ENCODE assay signal across 15 cellular contexts in the genomic region with DNA sequence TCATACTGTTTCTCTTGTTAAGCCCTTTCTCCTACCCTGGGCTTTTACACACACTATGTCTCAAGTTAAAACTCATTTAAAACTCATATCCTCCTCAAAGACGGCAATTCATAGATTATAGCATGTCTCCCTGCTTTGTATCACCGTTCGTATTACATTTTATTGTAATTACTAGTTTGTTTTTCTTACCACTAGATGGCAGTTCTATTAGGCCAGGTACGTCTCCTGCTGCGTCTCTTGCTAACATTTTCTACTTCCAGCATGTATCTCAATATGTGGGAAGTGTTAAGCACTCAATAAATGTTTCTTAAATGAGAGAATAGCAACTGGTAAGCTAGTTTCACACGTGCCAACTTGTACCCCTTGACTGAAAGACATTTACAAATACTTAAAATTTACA.
DNase-seq lines count a peak whose midpoint lies in the region; ATAC-seq, FAIRE-seq and TF ChIP-seq lines count a peak whose summit lies in the region.
"Had no signal": no experiment of that assay in that cellular context is flagged by ENCODE, and none has a peak within 500 bp of the region (broad histone marks: within the 10 kb centered on the region; RNA-seq: fewer than 3 reads in every experiment).

No MANE protein-coding gene starts in this region.

- no peaks in the 10 kb centered on the region for H3K9me2 ChIP-seq in OCI-LY7 (ENCODE audit: insufficient read depth, low read length)

- H3K36me3 ChIP-seq in OCI-LY7 (ENCODE audit: insufficient read depth, low read length), result no peaks in the 10 kb centered on the region
- H3K36me3 ChIP-seq in H1 (ENCODE audit: control insufficient read depth in 2 of 4, insufficient read depth in 4 of 4, low read length in 3 of 4), result no peaks in the 10 kb centered on the region
- no peaks in the 10 kb centered on the region for H3K36me3 ChIP-seq in smooth muscle cell (ENCODE audit: low read depth)
- no peaks in the 10 kb centered on the region for H3K36me3 ChIP-seq in aorta (ENCODE audit: control insufficient read depth in 1 of 2, insufficient read depth in 2 of 2, low read length in 1 of 2)
- H3K36me3 ChIP-seq: thoracic aorta had no signal

- no peak overlapping the region for H3K56ac ChIP-seq in H1 (replicated peaks; ENCODE audit: insufficient read length, low read depth, low read length)

- H3K9me3 ChIP-seq in OCI-LY7 (ENCODE audit: low read length) (0 out of 2 replicates have a peak, but pooled peaks cover 4% of the 10 kb centered on the region), H1 (ENCODE audit: insufficient read depth in 2 of 2, low read depth in 1 of 2, low read length in 1 of 2) (0 out of 4 replicates have a peak, but pooled peaks cover 0 to 4% of the 10 kb centered on the region in 2 experiments), smooth muscle cell (replicated peaks; ENCODE audit: low read depth) (no peaks in the 10 kb centered on the region), aorta (ENCODE audit: control insufficient read depth, low read length) (no peaks in the 10 kb centered on the region)
- H3K9me3 ChIP-seq: thoracic aorta had no signal

- peak; percentile 40 to 46; a peak in 3 of 4 replicates for TF ChIP-seq RAD21 in H1 (IDR thresholded peaks at IDR 0.05 in 1 of 2, conservative IDR thresholded peaks at IDR 0.05 in 1 of 2; ENCODE audit: low read depth in 2 of 2, low read length in 2 of 2)

- no peak overlapping the region for H2BK120ac ChIP-seq in H1 (replicated peaks; ENCODE audit: low read depth, low read length)

- H3K4me1 ChIP-seq in OCI-LY7 (ENCODE audit: insufficient read depth, low read length, poor library complexity, severe bottlenecking) (no peaks in the 10 kb centered on the region), H1 (replicated peaks in 1 of 4; ENCODE audit: control insufficient read depth in 3 of 4, insufficient read depth in 4 of 4, low read length in 3 of 4) (0 out of 7 replicates have a peak, but pooled peaks cover 0 to 2% (median 0%) of the 10 kb centered on the region in 4 experiments), smooth muscle cell (ENCODE audit: low read depth) (no peaks in the 10 kb centered on the region), aorta (ENCODE audit: control insufficient read depth in 1 of 2, insufficient read depth in 2 of 2, low read length in 2 of 2) (no peaks in the 10 kb centered on the region)

- CTCF ChIA-PET in OCI-LY7 (lab: Charles Lee; ENCODE audit: unreplicated experiment), result no interaction called here
- CTCF ChIA-PET in H1 (lab: Charles Lee; ENCODE audit: partially characterized antibody), result no interaction called here

- H3F3A ChIP-seq in smooth muscle cell (ENCODE audit: low read depth), result no peaks in the 10 kb centered on the region

- peak; percentile 79 for FAIRE-seq in H1 (lab: Jason Lieb, UNC)
- FAIRE-seq in GM19239 (lab: Jason Lieb, UNC), result no peak
- FAIRE-seq: colon, GM18507 had no signal

- no peaks in the 10 kb centered on the region for H3K79me1 ChIP-seq in H1 (ENCODE audit: low read depth, low read length)

- TF ChIP-seq CTCF in OCI-LY7 (conservative IDR thresholded peaks at IDR 0.05; ENCODE audit: low read length) (peak; percentile 56), H1 (IDR thresholded peaks at IDR 0.05; ENCODE audit: control extremely low read depth in 1 of 3, insufficient read depth in 1 of 3, low read depth in 1 of 3, low read length in 3 of 3) (peak in 2 of 3 experiments; percentile 25 to 47; a peak in 2 of 4 replicates), smooth muscle cell (IDR thresholded peaks at IDR 0.05; ENCODE audit: borderline replicate concordance, insufficient read depth, poor library complexity, severe bottlenecking) (peak; percentile 34)

- intact Hi-C loops in OCI-LY7 (cut with micrococcal nuclease; ENCODE audit: unreplicated experiment) (no loop called here), aorta (cut with DNase I) (no loop called here)

- H4K5ac ChIP-seq in H1 (ENCODE audit: insufficient read length, low read depth, low read length), result no peak overlapping the region

- no peak overlapping the region for H2BK5ac ChIP-seq in H1 (ENCODE audit: low read depth, low read length)

- H2AFZ ChIP-seq in OCI-LY7 (ENCODE audit: low read length) (no peak overlapping the region), H1 (ENCODE audit: low read length) (0 out of 2 replicates have a peak overlapping the region, but pooled peaks have one; percentile 11), smooth muscle cell (ENCODE audit: low read depth) (peak overlapping the region; percentile 42)

- no peak for TF ChIP-seq EP300 in H1 (IDR thresholded peaks at IDR 0.05; ENCODE audit: borderline replicate concordance in 1 of 2, low read depth in 2 of 2, low read length in 2 of 2)

- ATAC-seq in HG02798 (IDR thresholded peaks at IDR 0.05; ENCODE audit: poor library complexity, unreplicated experiment), result no peak
- no peak for ATAC-seq in aorta (ENCODE audit: low FRiP score)

- no peak overlapping the region for H3K4me3 ChIP-seq in OCI-LY7 (ENCODE audit: low read depth, low read length, poor library complexity, severe bottlenecking)
- H3K4me3 ChIP-seq in H1 (ENCODE audit: extremely low read depth in 1 of 4, insufficient read depth in 2 of 4, low read depth in 3 of 4, low read length in 4 of 4), result no peak overlapping the region
- no peak overlapping the region for H3K4me3 ChIP-seq in smooth muscle cell
- H3K4me3 ChIP-seq in aorta (ENCODE audit: low read length in 2 of 2), result no peak overlapping the region
- H3K4me3 ChIP-seq: thoracic aorta had no signal

- no TSS peak for BruUV-seq in OCI-LY7 (replicated peaks; lab: Mats Ljungman, UMichigan)

- 56% methylated on average over 6 of the region's 6 CpGs; no CpG with 5 or more reads in 1 of the 2 experiments for WGBS in H1 (ENCODE audit: extremely low coverage in 1 of 2, insufficient coverage in 1 of 2, insufficient read length in 1 of 2, insufficient replicate concordance in 2 of 2, low coverage in 1 of 2, low lambda C conversion rate in 2 of 2, missing lambda C conversion rate in 1 of 2), 2 experiments
- 51% methylated on average over 6 of the region's 6 CpGs for WGBS in smooth muscle cell (ENCODE audit: low lambda C conversion rate)
- 62 to 63% methylated on average over 6 of the region's 6 CpGs for WGBS in aorta, 2 donors

- H4K91ac ChIP-seq in H1 (replicated peaks; ENCODE audit: insufficient read length, low read length), result no peak overlapping the region

- H4K20me1 ChIP-seq in OCI-LY7 (ENCODE audit: insufficient read depth, low read length) (no peaks in the 10 kb centered on the region), H1 (replicated peaks in 1 of 2; ENCODE audit: control insufficient read depth in 1 of 2, insufficient read depth in 2 of 2, low read length in 2 of 2) (no peaks in the 10 kb centered on the region), smooth muscle cell (ENCODE audit: low read depth) (no peaks in the 10 kb centered on the region)

- H4K8ac ChIP-seq in H1 (ENCODE audit: extremely low read depth, insufficient read depth, low read length), result no peak overlapping the region

- no peak overlapping the region for H2BK20ac ChIP-seq in H1 (ENCODE audit: low read length)

- H3K4ac ChIP-seq in H1 (replicated peaks; ENCODE audit: insufficient read length, low read depth, low read length), result no peak overlapping the region

- no peak overlapping the region for H2AK5ac ChIP-seq in H1 (ENCODE audit: low read depth, low read length)

- H3K23me2 ChIP-seq in H1 (ENCODE audit: low read depth, low read length), result no peaks in the 10 kb centered on the region

- H3K27me3 ChIP-seq in H1 (replicated peaks in 1 of 4; ENCODE audit: control insufficient read depth in 3 of 4, extremely low read depth in 1 of 4, insufficient read depth in 3 of 4, low read length in 3 of 4) (no peaks in the 10 kb centered on the region), smooth muscle cell (ENCODE audit: low read depth) (no peaks in the 10 kb centered on the region), aorta (ENCODE audit: control insufficient read depth in 1 of 2, insufficient read depth in 2 of 2, low read length in 1 of 2) (no peaks in the 10 kb centered on the region)

- no peak for TF ChIP-seq POLR2A in H1 (IDR thresholded peaks at IDR 0.05; ENCODE audit: control extremely low read depth in 1 of 2, low read depth in 2 of 2, low read length in 2 of 2)

- H3K27ac ChIP-seq in OCI-LY7 (ENCODE audit: low read depth, low read length, poor library complexity, severe bottlenecking), result no peak overlapping the region
- H3K27ac ChIP-seq in H1 (ENCODE audit: low read depth, low read length), result no peak overlapping the region
- no peak overlapping the region for H3K27ac ChIP-seq in smooth muscle cell (ENCODE audit: low read depth)
- H3K27ac ChIP-seq in aorta (ENCODE audit: low read depth in 1 of 2, low read length in 2 of 2), result no peak overlapping the region
- H3K27ac ChIP-seq: thoracic aorta had no signal

- no peak overlapping the region for H3K9ac ChIP-seq in H1 (replicated peaks in 1 of 4; ENCODE audit: extremely low read depth in 1 of 4, low read depth in 3 of 4, low read length in 3 of 4)
- H3K9ac ChIP-seq in smooth muscle cell (ENCODE audit: low read depth), result no peak overlapping the region

- H3K79me2 ChIP-seq in OCI-LY7 (ENCODE audit: insufficient read depth, low read depth, low read length) (no peaks in the 10 kb centered on the region), H1 (ENCODE audit: control insufficient read depth in 1 of 2, insufficient read depth in 2 of 2, low read length in 2 of 2) (no peaks in the 10 kb centered on the region), smooth muscle cell (ENCODE audit: low read depth) (no peaks in the 10 kb centered on the region)

- H3K23ac ChIP-seq in H1 (ENCODE audit: insufficient read length), result no peak overlapping the region

- no peak overlapping the region for H3K4me2 ChIP-seq in OCI-LY7 (ENCODE audit: low read length)
- no peak overlapping the region for H3K4me2 ChIP-seq in H1 (ENCODE audit: insufficient read depth in 1 of 2, low read depth in 2 of 2, low read length in 2 of 2)
- H3K4me2 ChIP-seq in smooth muscle cell, result no peak overlapping the region

- H3K18ac ChIP-seq in H1 (ENCODE audit: extremely low read depth, low read length), result no peak overlapping the region

- POLR2A ChIA-PET in OCI-LY7 (lab: Charles Lee), result no interaction called here
- POLR2A ChIA-PET in H1 (lab: Charles Lee; ENCODE audit: partially characterized antibody), result no interaction called here

- no peak overlapping the region for H2BK15ac ChIP-seq in H1 (ENCODE audit: low read length)

- no peak overlapping the region for H2BK12ac ChIP-seq in H1 (ENCODE audit: low read depth, low read length)

- DNase-seq in NCI-H510A treated with DMSO at 0.1 percent for 48 hours (lab: John Stamatoyannopoulos, UW), result peak; percentile 0
- DNase-seq in NCI-H510A (lab: John Stamatoyannopoulos, UW), result no peak
- no peak for DNase-seq in OCI-LY7 (ENCODE audit: low spot score)
- DNase-seq in H1 (ENCODE audit: low read depth in 1 of 2, low spot score in 2 of 2), result no peak
- DNase-seq in smooth muscle cell (lab: John Stamatoyannopoulos, UW; ENCODE audit: unreplicated experiment), result no peak
- no peak for DNase-seq in GM19239 (ENCODE audit: insufficient read length, low spot score)
- DNase-seq in aorta, result no peak
- DNase-seq: activated CD4-positive, alpha-beta T cell treated with anti-CD3 and anti-CD28 coated beads, Interleukin-2, amount 50 U/mL, for 1 hour; activated gamma-delta T cell; islet precursor cell; T-helper 1 cell had no signal

- no peak overlapping the region for H3K14ac ChIP-seq in H1 (ENCODE audit: insufficient read length)

TF ChIP-seq in H1, 55 proteins besides CTCF, POLR2A, EP300 and RAD21 (continues in another document):
- no peak for TF ChIP-seq CEBPB (IDR thresholded peaks at IDR 0.05; ENCODE audit: low read depth, low read length)
- TF ChIP-seq SIRT6 (IDR thresholded peaks at IDR 0.05; ENCODE audit: low read length), result no peak
